Comparison of ENCODE assay signal across 1 cellular context in genomic region chr17:41416478-41416877, GRCh38.
TF ChIP-seq lines count a peak whose summit lies in the region.

No MANE protein-coding gene starts in this region.

TF ChIP-seq in IMR-90, 13 proteins besides CTCF, POLR2A, EP300 and RAD21:
- no peak for TF ChIP-seq CHD1 (IDR thresholded peaks at IDR 0.05; ENCODE audit: low read depth, low read length)
- TF ChIP-seq USF2 (IDR thresholded peaks at IDR 0.05; ENCODE audit: low read depth, low read length) = no peak
- no peak for TF ChIP-seq CEBPB (IDR thresholded peaks at IDR 0.05; ENCODE audit: low read depth, low read length)
- no peak for TF ChIP-seq BHLHE40 (IDR thresholded peaks at IDR 0.05; ENCODE audit: low read depth, low read length)
- TF ChIP-seq NFE2L2 (IDR thresholded peaks at IDR 0.05; ENCODE audit: low read depth, low read length) = no peak
- no peak for TF ChIP-seq MAZ (IDR thresholded peaks at IDR 0.05; ENCODE audit: borderline replicate concordance, low read depth, low read length)
